In the genomic region with DNA sequence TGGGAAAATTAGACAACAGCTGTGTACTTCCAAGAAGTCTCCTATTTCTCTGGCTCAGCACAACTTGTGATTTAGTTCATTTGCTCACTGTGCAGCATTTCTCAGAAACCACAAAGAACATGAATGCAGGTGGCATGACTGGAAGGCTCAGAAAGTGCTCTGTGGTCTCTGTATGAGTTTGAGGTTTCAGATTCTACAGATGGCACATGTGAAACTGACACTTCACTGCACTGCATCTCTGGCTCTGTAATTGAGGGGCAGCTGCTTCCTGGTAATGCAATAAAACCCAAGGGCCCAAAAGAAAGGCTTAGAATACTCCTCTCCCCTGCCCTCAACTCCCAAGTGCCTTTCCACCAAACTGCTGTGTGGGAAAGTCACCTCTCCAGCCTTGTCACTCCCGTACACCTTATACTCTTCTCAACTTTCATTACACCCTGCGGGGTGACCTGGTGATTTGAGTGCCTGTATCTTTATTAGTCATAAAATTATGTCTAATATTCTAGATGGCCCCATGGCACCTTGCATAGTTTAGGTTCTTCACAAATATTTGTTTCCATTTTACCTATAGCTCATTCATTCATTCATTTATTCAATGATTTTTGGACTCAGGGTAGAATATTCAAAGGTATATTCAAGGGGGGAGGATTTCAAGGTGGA, we compare ENCODE assay signal across 10 cellular contexts.
A peak's percentile ranks its signal among the peaks of the same experiment; 100 is the strongest.
DNase-seq lines count a peak whose midpoint lies in the region; ATAC-seq, FAIRE-seq and TF ChIP-seq lines count a peak whose summit lies in the region.
"Had no signal": no experiment of that assay in that cellular context is flagged by ENCODE, and none has a peak within 500 bp of the region (broad histone marks: within the 10 kb centered on the region; RNA-seq: fewer than 3 reads in every experiment).

No MANE protein-coding gene starts in this region.

- peaks cover 16% of the 10 kb centered on the region for H3K4me1 Mint-ChIP-seq in activated CD4-positive, alpha-beta memory T cell treated with anti-CD3 and anti-CD28 coated beads for 36 hours (ENCODE audit: low read depth)
- H3K4me1 Mint-ChIP-seq in nephron progenitor cell (peaks cover 56% of the 10 kb centered on the region), endodermal cell (peaks cover 47% of the 10 kb centered on the region)

- WGBS in endodermal cell (ENCODE audit: insufficient coverage in 1 of 2, insufficient read length in 1 of 2), 2 experiments, result 100% methylated on average over 2 of the region's 2 CpGs; no CpG with 5 or more reads in 1 of the 2 experiments

- ATAC-seq in GM21367 (IDR thresholded peaks at IDR 0.05; ENCODE audit: unreplicated experiment) (peak; percentile 100), HG03558 (IDR thresholded peaks at IDR 0.05; ENCODE audit: extremely low read depth, unreplicated experiment) (peak; percentile 100)
- ATAC-seq: foreskin keratinocyte had no signal

- TF ChIP-seq CTCF in GM06990 (IDR thresholded peaks at IDR 0.05; ENCODE audit: insufficient read depth, low read length, poor library complexity, severe bottlenecking) (no peak), nephron progenitor cell (IDR thresholded peaks at IDR 0.05) (no peak), endodermal cell (conservative IDR thresholded peaks at IDR 0.05) (no peak)

- no peak for TF ChIP-seq POLR2A in H54 (IDR thresholded peaks at IDR 0.05; ENCODE audit: low read depth, low read length)

- no peak overlapping the region for H3K27ac Mint-ChIP-seq in activated CD4-positive, alpha-beta memory T cell treated with anti-CD3 and anti-CD28 coated beads for 36 hours
- peak overlapping the region; percentile 1 for H3K27ac Mint-ChIP-seq in nephron progenitor cell
- no peak overlapping the region for H3K27ac Mint-ChIP-seq in endodermal cell
- H3K27ac Mint-ChIP-seq: IgD-negative memory B cell had no signal

- H3K4me3 Mint-ChIP-seq in activated CD4-positive, alpha-beta memory T cell treated with anti-CD3 and anti-CD28 coated beads for 36 hours, result no peak overlapping the region
- H3K4me3 Mint-ChIP-seq in nephron progenitor cell, result no peak overlapping the region
- H3K4me3 Mint-ChIP-seq in endodermal cell, result no peak overlapping the region
- H3K4me3 Mint-ChIP-seq: IgD-negative memory B cell had no signal

- peak; percentile 73 for DNase-seq in GM06990 (ENCODE audit: extremely low read depth, insufficient read length)
- DNase-seq in activated CD4-positive, alpha-beta memory T cell treated with anti-CD3 and anti-CD28 coated beads for 36 hours, result peak; percentile 73
- no peak for DNase-seq in nephron progenitor cell
- no peak for DNase-seq in H54 (ENCODE audit: insufficient read length, low spot score)
- DNase-seq in endodermal cell, result no peak
- DNase-seq in NCI-H345 treated with DMSO at 0.1 percent for 48 hours (lab: John Stamatoyannopoulos, UW; ENCODE audit: unreplicated experiment), result no peak

- H3K4me3 ChIP-seq in GM06990 (replicated peaks; ENCODE audit: low read depth, low read length) (no peak overlapping the region), endodermal cell (ENCODE audit: low read length) (no peak overlapping the region)

- H3K9ac ChIP-seq in endodermal cell (ENCODE audit: extremely low read depth, low read length, poor library complexity, severe bottlenecking), result no peak overlapping the region

- peaks cover 4% of the 10 kb centered on the region for H3K27me3 ChIP-seq in GM06990 (replicated peaks; ENCODE audit: control insufficient read depth, insufficient read depth, low read length)
- H3K27me3 ChIP-seq in endodermal cell (ENCODE audit: control insufficient read depth, insufficient read depth, low read length, poor library complexity, severe bottlenecking), result peaks cover 9% of the 10 kb centered on the region

- no peaks in the 10 kb centered on the region for H3K36me3 Mint-ChIP-seq in activated CD4-positive, alpha-beta memory T cell treated with anti-CD3 and anti-CD28 coated beads for 36 hours
- H3K36me3 Mint-ChIP-seq in nephron progenitor cell (ENCODE audit: low read depth) (no peaks in the 10 kb centered on the region), endodermal cell (ENCODE audit: low read depth) (no peaks in the 10 kb centered on the region)
- H3K36me3 Mint-ChIP-seq: IgD-negative memory B cell had no signal

- no peak for FAIRE-seq in H54 (lab: Jason Lieb, UNC)

- H3K36me3 ChIP-seq in GM06990 (ENCODE audit: control insufficient read depth, insufficient read depth, low read length), result no peaks in the 10 kb centered on the region
- no peaks in the 10 kb centered on the region for H3K36me3 ChIP-seq in endodermal cell (ENCODE audit: control insufficient read depth, insufficient read depth, low read length)

- H3K9me3 Mint-ChIP-seq in activated CD4-positive, alpha-beta memory T cell treated with anti-CD3 and anti-CD28 coated beads for 36 hours, result no peaks in the 10 kb centered on the region
- H3K9me3 Mint-ChIP-seq in nephron progenitor cell (no peaks in the 10 kb centered on the region), endodermal cell (no peaks in the 10 kb centered on the region)

- H3K27me3 Mint-ChIP-seq in activated CD4-positive, alpha-beta memory T cell treated with anti-CD3 and anti-CD28 coated beads for 36 hours, result peaks cover 46% of the 10 kb centered on the region
- H3K27me3 Mint-ChIP-seq in nephron progenitor cell (ENCODE audit: low read depth, poor library complexity) (peaks cover 16% of the 10 kb centered on the region), endodermal cell (ENCODE audit: insufficient read depth) (peaks cover 17% of the 10 kb centered on the region)

- POLR2A ChIA-PET in activated CD4-positive, alpha-beta memory T cell treated with anti-CD3 and anti-CD28 coated beads for 36 hours (lab: Charles Lee), result interaction anchor here (1.2 kb wide), 1 partner anchor 169 kb away, joined by 4 read pairs; no protein-coding TSS in a partner anchor

- no peak overlapping the region for H3K27ac ChIP-seq in endodermal cell (ENCODE audit: low read depth, low read length)
- H3K27ac ChIP-seq: foreskin keratinocyte had no signal

- peaks cover 4% of the 10 kb centered on the region for H3K4me1 ChIP-seq in endodermal cell (ENCODE audit: control insufficient read depth, insufficient read depth, low read length)
- H3K4me1 ChIP-seq: foreskin keratinocyte had no signal

- CTCF ChIA-PET in activated CD4-positive, alpha-beta memory T cell treated with anti-CD3 and anti-CD28 coated beads for 36 hours (lab: Charles Lee), result interaction anchor here (0.7 to 10.1 kb wide), 10 partner anchors 11 to 658 kb away, joined by 3 to 147 read pairs (median 4); partner anchors contain the start of genes GPX8 and SNX18

- H3K9me3 ChIP-seq in endodermal cell (ENCODE audit: control insufficient read depth, low read length), result no peaks in the 10 kb centered on the region

- intact Hi-C loops in activated CD4-positive, alpha-beta memory T cell treated with anti-CD3 and anti-CD28 coated beads for 36 hours (cut with micrococcal nuclease), result loop anchor here (1.0 to 5.0 kb wide), 7 partner anchors 20 to 199 kb away; partner anchors contain the start of gene GZMA

Comparison
In these comparisons a context has a peak if more than half of its experiments do, and no peak if none do; other contexts are left out.
1. DNase-seq: peak in GM06990 (single experiment) and activated CD4-positive, alpha-beta memory T cell treated with anti-CD3 and anti-CD28 coated beads for 36 hours (single experiment); none in nephron progenitor cell (single experiment), H54 (single experiment), endodermal cell (single experiment) and NCI-H345 treated with DMSO at 0.1 percent for 48 hours (single experiment).